ENCODE assay signal across 14 cellular contexts in the genomic region with DNA sequence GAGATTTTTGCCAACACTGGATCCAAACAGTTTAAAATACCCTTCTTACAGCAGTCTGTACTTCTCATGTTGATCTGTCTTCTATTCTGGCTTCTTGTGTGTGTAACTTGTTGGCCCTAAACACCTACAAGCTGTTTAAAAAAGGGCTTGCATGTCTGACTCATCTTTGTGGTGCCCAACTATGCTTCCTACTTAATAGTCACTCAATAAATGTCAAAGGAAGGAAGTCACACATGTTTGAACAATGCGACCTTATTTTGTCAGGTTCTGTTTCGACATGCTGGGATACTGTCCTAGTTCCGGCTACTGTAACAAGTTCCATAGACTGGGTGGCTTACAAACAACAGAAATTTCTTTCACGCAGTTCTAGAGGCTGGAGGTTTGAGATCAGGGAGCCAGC. TPM values are rescaled to one million over a fixed set of nuclear protein-coding genes. Genes with fewer than 3 reads are reported as not detected.
DNase-seq lines count a peak whose midpoint lies in the region; ATAC-seq, FAIRE-seq and TF ChIP-seq lines count a peak whose summit lies in the region.
"Had no signal": no experiment of that assay in that cellular context is flagged by ENCODE, and none has a peak within 500 bp of the region (broad histone marks: within the 10 kb centered on the region; RNA-seq: fewer than 3 reads in every experiment).

No MANE protein-coding gene starts in this region.

- H3K4me1 ChIP-seq in Loucy (ENCODE audit: insufficient read depth, low read length, poor library complexity, severe bottlenecking): no peaks in the 10 kb centered on the region
- H3K4me1 ChIP-seq in HepG2 (ENCODE audit: insufficient read depth, low read length): peaks cover 46% of the 10 kb centered on the region

- no peaks in the 10 kb centered on the region for H3K79me2 ChIP-seq in Loucy (ENCODE audit: insufficient read depth, low read length)
- H3K79me2 ChIP-seq in HepG2 (ENCODE audit: insufficient read depth, low read length): no peaks in the 10 kb centered on the region

- H3K4me2 ChIP-seq in Loucy (ENCODE audit: low read depth, low read length, poor library complexity, severe bottlenecking) (no peak overlapping the region), HepG2 (ENCODE audit: low read depth, low read length) (peak overlapping the region; percentile 98)

- no TSS peak for BruUV-seq in HepG2 (replicated peaks; lab: Mats Ljungman, UMichigan)

- H3K27ac ChIP-seq in HepG2 (ENCODE audit: extremely low read length, insufficient read depth, low read length): no peak overlapping the region

- H3K9me3 ChIP-seq in Loucy (ENCODE audit: insufficient read depth, low read depth, low read length): no peaks in the 10 kb centered on the region
- no peaks in the 10 kb centered on the region for H3K9me3 ChIP-seq in HepG2 (ENCODE audit: low read length)
- H3K9me3 ChIP-seq: spleen had no signal

- no peak for TF ChIP-seq RAD21 in HepG2 (CRISPR knock-in tag; IDR thresholded peaks at IDR 0.05)

- H2AFZ ChIP-seq in Loucy (ENCODE audit: low read length) (peak overlapping the region; percentile 7; the same call in 1 of the 2 replicates), HepG2 (ENCODE audit: low read length) (no peak overlapping the region)

- ATAC-seq in HepG2 (peak; percentile 30), HG03565 (IDR thresholded peaks at IDR 0.05; ENCODE audit: unreplicated experiment) (no peak)
- ATAC-seq: left cardiac atrium had no signal

- 0 out of 4 replicates have a peak, but pooled peaks of 1 of the 2 experiments have one; percentile 31 for TF ChIP-seq EP300 in HepG2 (IDR thresholded peaks at IDR 0.05; ENCODE audit: low read depth in 2 of 2, low read length in 2 of 2)
- TF ChIP-seq EP300 in HepG2 (CRISPR knock-in tag; IDR thresholded peaks at IDR 0.05; ENCODE audit: borderline replicate concordance): no peak

- 6% methylated on average over 4 of the region's 4 CpGs for WGBS in HepG2 (ENCODE audit: low lambda C conversion rate)

- TF ChIP-seq CTCF in Loucy (conservative IDR thresholded peaks at IDR 0.05; ENCODE audit: low read length): no peak
- no peak for TF ChIP-seq CTCF in HepG2 (CRISPR knock-in tag; IDR thresholded peaks at IDR 0.05)

- in situ Hi-C loops in HepG2 (cut with HindIII; ENCODE audit: extremely low pct_ligation_motif_present, low pct_unique_long_range_greater_than_20kb): loop anchor here (5.0 to 25.0 kb wide), 3 partner anchors 219 to 339 kb away; a partner anchor contains a TSS

- no peaks in the 10 kb centered on the region for H3K9me2 ChIP-seq in Loucy (replicated peaks; ENCODE audit: low read depth, low read length)

- CTCF ChIA-PET in HepG2 (lab: Yijun Ruan, JAX; ENCODE audit: low intra/inter-chr PET ratio, low total read pairs): interaction anchor here (2.1 kb wide), 2 partner anchors 219 to 248 kb away, joined by 19 to 20 read pairs; no protein-coding TSS in a partner anchor

- H3K36me3 ChIP-seq in Loucy (ENCODE audit: insufficient read depth, low read length) (no peaks in the 10 kb centered on the region), HepG2 (replicated peaks in 1 of 2; ENCODE audit: control insufficient read depth in 1 of 2, insufficient read depth in 2 of 2, low read length in 2 of 2) (no peaks in the 10 kb centered on the region)
- H3K36me3 ChIP-seq: spleen had no signal

- POLR2A ChIA-PET in HepG2 (lab: Yijun Ruan, JAX): interaction anchor here (1.0 to 2.6 kb wide), 8 partner anchors 8 to 73 kb away, joined by 3 to 14 read pairs (median 10); a partner anchor contains a TSS

- H3K4me3 ChIP-seq in Loucy (ENCODE audit: low read length, poor library complexity, severe bottlenecking) (no peak overlapping the region), HepG2 (replicated peaks in 1 of 3; ENCODE audit: insufficient read depth in 1 of 3, low read depth in 2 of 3, low read length in 3 of 3) (peak overlapping the region in 1 of 3 experiments; percentile 62; a peak in 1 of 6 replicates)
- H3K4me3 ChIP-seq: spleen had no signal

- H4K20me1 ChIP-seq in Loucy (ENCODE audit: insufficient read depth, low read length, poor library complexity, severe bottlenecking) (no peaks in the 10 kb centered on the region), HepG2 (ENCODE audit: insufficient read depth, low read length) (no peaks in the 10 kb centered on the region)

- no peak for TF ChIP-seq POLR2A in HepG2 (IDR thresholded peaks at IDR 0.05; ENCODE audit: insufficient read depth in 1 of 2, low read depth in 2 of 2, low read length in 2 of 2)

- FAIRE-seq in HepG2 (lab: Jason Lieb, UNC): no peak
- FAIRE-seq: frontal cortex had no signal

- intact Hi-C loops in HepG2 (cut with micrococcal nuclease; ENCODE audit: unreplicated experiment): loop anchor here (1.0 to 2.0 kb wide), 2 partner anchors 59 to 219 kb away; no protein-coding TSS in a partner anchor

- H3F3A ChIP-seq in Loucy (ENCODE audit: low read depth): no peaks in the 10 kb centered on the region

- H3K27me3 ChIP-seq in Loucy (ENCODE audit: insufficient read depth, low read length, poor library complexity, severe bottlenecking) (no peaks in the 10 kb centered on the region), HepG2 (ENCODE audit: control insufficient read depth in 1 of 2, insufficient read depth in 2 of 2, low read length in 2 of 2) (no peaks in the 10 kb centered on the region)
- H3K27me3 ChIP-seq: spleen had no signal

- DNase-seq in Daoy (ENCODE audit: low read depth) (peak; percentile 53), astrocyte of the hippocampus (ENCODE audit: low read depth, low spot score) (peak; percentile 47), HepG2 (ENCODE audit: low spot score) (peak; percentile 69), DMS153 treated with DMSO at 0.1 percent for 48 hours (lab: John Stamatoyannopoulos, UW; ENCODE audit: unreplicated experiment) (no peak), NCI-H226 (no peak), NCI-H1105 treated with DMSO at 0.1 percent for 48 hours (lab: John Stamatoyannopoulos, UW) (no peak)
- DNase-seq: DMS 273 treated with DMSO at 0.1 percent for 48 hours, left cardiac atrium, NCI-H1694, spleen, SW 1271 had no signal

- H3K9ac ChIP-seq in Loucy (ENCODE audit: low read depth, low read length, poor library complexity, severe bottlenecking) (no peak overlapping the region), HepG2 (ENCODE audit: insufficient read depth, low read depth, low read length) (no peak overlapping the region)

RNA-seq across cellular contexts. Expression of a gene that starts 9.4 kb away (rescaled TPM):
- 6.1 and 9.8 TPM in 2 replicates for total RNA-seq in Daoy (2014; rRNA removed; shearing (Covaris generic))
- 12.6 and 12.8 TPM in 2 replicates for total RNA-seq in HepG2 (2016; rRNA removed; fragmentation: Illumina TruSeq; extraction: Trizol)
- total RNA-seq in HepG2 (2016; cell fraction: cytosol; rRNA removed; fragmentation: Illumina TruSeq; extraction: Trizol; ENCODE audit: low read depth): 6.3 and 7.7 TPM in 2 replicates
- 11.4 and 13.0 TPM in 2 replicates for total RNA-seq in HepG2 (2016; cell fraction: insoluble cytoplasmic fraction; rRNA removed; fragmentation: Illumina TruSeq; extraction: Trizol)
- 18.1 and 19.4 TPM in 2 replicates for total RNA-seq in HepG2 (2016; cell fraction: membrane; rRNA removed; fragmentation: Illumina TruSeq; extraction: Trizol)
- total RNA-seq in HepG2 (2016; cell fraction: nucleus; rRNA removed; fragmentation: Illumina TruSeq; extraction: Trizol): 6.4 and 8.1 TPM in 2 replicates
- polyA plus RNA-seq in HepG2 (2011; rRNA removed): 10.4 and 11.5 TPM in 2 replicates
- 10.0 and 11.4 TPM in 2 replicates for polyA plus RNA-seq in HepG2 (2011; cell fraction: cytosol; rRNA removed)
- 11.8 and 12.9 TPM in 2 replicates for polyA plus RNA-seq in HepG2 (2011; cell fraction: nucleus; rRNA removed)
- polyA plus RNA-seq in HepG2 (2012): 10.9 and 14.3 TPM in 2 replicates
- 7.6 and 7.7 TPM in 2 replicates for polyA plus RNA-seq in HepG2 (2016; cell fraction: cytosol; fragmentation: Illumina TruSeq; extraction: Trizol; ENCODE audit: low read depth)
- polyA plus RNA-seq in HepG2 (2016; cell fraction: insoluble cytoplasmic fraction; fragmentation: Illumina TruSeq; extraction: Trizol; ENCODE audit: low read depth): 14.0 and 15.2 TPM in 2 replicates
- 16.0 and 16.9 TPM in 2 replicates for polyA plus RNA-seq in HepG2 (2016; cell fraction: membrane; fragmentation: Illumina TruSeq; extraction: Trizol; ENCODE audit: low read depth)
- 15.4 and 17.0 TPM in 2 replicates for polyA plus RNA-seq in HepG2 (2016; cell fraction: nucleus; fragmentation: Illumina TruSeq; extraction: Trizol; ENCODE audit: insufficient read depth, low read depth)
- 5.5 and 9.4 TPM in 2 replicates for polyA minus RNA-seq in HepG2 (2011; rRNA and poly(A)+ RNA removed; ENCODE audit: low replicate concordance)
- polyA minus RNA-seq in HepG2 (2011; cell fraction: cytosol; rRNA and poly(A)+ RNA removed): 5.5 and 8.2 TPM in 2 replicates
- polyA minus RNA-seq in HepG2 (2011; cell fraction: nucleus; rRNA and poly(A)+ RNA removed): 5.2 and 6.5 TPM in 2 replicates

RNA-seq across cellular contexts. Expression of a gene that starts 19.3 kb away (rescaled TPM):
- total RNA-seq in Daoy (2014; rRNA removed; shearing (Covaris generic)): 171 and 179 TPM in 2 replicates
- total RNA-seq in HepG2 (2016; rRNA removed; fragmentation: Illumina TruSeq; extraction: Trizol): 407 and 643 TPM in 2 replicates
- 38.1 and 38.2 TPM in 2 replicates for total RNA-seq in HepG2 (2016; cell fraction: cytosol; rRNA removed; fragmentation: Illumina TruSeq; extraction: Trizol; ENCODE audit: low read depth)
- total RNA-seq in HepG2 (2016; cell fraction: insoluble cytoplasmic fraction; rRNA removed; fragmentation: Illumina TruSeq; extraction: Trizol): 410 and 682 TPM in 2 replicates
- 107 and 113 TPM in 2 replicates for total RNA-seq in HepG2 (2016; cell fraction: membrane; rRNA removed; fragmentation: Illumina TruSeq; extraction: Trizol)
- total RNA-seq in HepG2 (2016; cell fraction: nucleus; rRNA removed; fragmentation: Illumina TruSeq; extraction: Trizol): 156 and 165 TPM in 2 replicates
- 422 and 565 TPM in 2 replicates for polyA plus RNA-seq in HepG2 (2011; rRNA removed)
- 232 and 280 TPM in 2 replicates for polyA plus RNA-seq in HepG2 (2011; cell fraction: cytosol; rRNA removed)
- 67.2 and 84.0 TPM in 2 replicates for polyA plus RNA-seq in HepG2 (2011; cell fraction: nucleus; rRNA removed)
- polyA plus RNA-seq in HepG2 (2012): 200 and 294 TPM in 2 replicates
- 38.1 and 38.3 TPM in 2 replicates for polyA plus RNA-seq in HepG2 (2016; cell fraction: cytosol; fragmentation: Illumina TruSeq; extraction: Trizol; ENCODE audit: low read depth)
- polyA plus RNA-seq in HepG2 (2016; cell fraction: insoluble cytoplasmic fraction; fragmentation: Illumina TruSeq; extraction: Trizol; ENCODE audit: low read depth): 634 and 704 TPM in 2 replicates
- 89.6 and 90.4 TPM in 2 replicates for polyA plus RNA-seq in HepG2 (2016; cell fraction: membrane; fragmentation: Illumina TruSeq; extraction: Trizol; ENCODE audit: low read depth)
- polyA plus RNA-seq in HepG2 (2016; cell fraction: nucleus; fragmentation: Illumina TruSeq; extraction: Trizol; ENCODE audit: insufficient read depth, low read depth): 227 and 242 TPM in 2 replicates
- 468 and 479 TPM in 2 replicates for polyA minus RNA-seq in HepG2 (2011; rRNA and poly(A)+ RNA removed; ENCODE audit: low replicate concordance)
- 135 and 138 TPM in 2 replicates for polyA minus RNA-seq in HepG2 (2011; cell fraction: cytosol; rRNA and poly(A)+ RNA removed)
- 69.5 and 85.7 TPM in 2 replicates for polyA minus RNA-seq in HepG2 (2011; cell fraction: nucleus; rRNA and poly(A)+ RNA removed)

RNA-seq across cellular contexts. Expression of a gene that starts 32.4 kb away (rescaled TPM):
- 14.1 and 27.9 TPM in 2 replicates for total RNA-seq in Daoy (2014; rRNA removed; shearing (Covaris generic))
- 47.4 and 64.9 TPM in 2 replicates for total RNA-seq in HepG2 (2016; rRNA removed; fragmentation: Illumina TruSeq; extraction: Trizol)
- 71.2 and 73.7 TPM in 2 replicates for total RNA-seq in HepG2 (2016; cell fraction: cytosol; rRNA removed; fragmentation: Illumina TruSeq; extraction: Trizol; ENCODE audit: low read depth)
- 55.2 and 66.3 TPM in 2 replicates for total RNA-seq in HepG2 (2016; cell fraction: insoluble cytoplasmic fraction; rRNA removed; fragmentation: Illumina TruSeq; extraction: Trizol)
- 75.6 and 82.1 TPM in 2 replicates for total RNA-seq in HepG2 (2016; cell fraction: membrane; rRNA removed; fragmentation: Illumina TruSeq; extraction: Trizol)
- 39.7 and 50.2 TPM in 2 replicates for total RNA-seq in HepG2 (2016; cell fraction: nucleus; rRNA removed; fragmentation: Illumina TruSeq; extraction: Trizol)
- polyA plus RNA-seq in HepG2 (2011; rRNA removed): 44.6 and 47.7 TPM in 2 replicates
- 31.1 and 39.7 TPM in 2 replicates for polyA plus RNA-seq in HepG2 (2011; cell fraction: cytosol; rRNA removed)
- polyA plus RNA-seq in HepG2 (2011; cell fraction: nucleus; rRNA removed): 45.5 and 47.7 TPM in 2 replicates
- 32.0 and 35.6 TPM in 2 replicates for polyA plus RNA-seq in HepG2 (2012)
- 63.0 and 72.7 TPM in 2 replicates for polyA plus RNA-seq in HepG2 (2016; cell fraction: cytosol; fragmentation: Illumina TruSeq; extraction: Trizol; ENCODE audit: low read depth)
- 42.6 and 43.4 TPM in 2 replicates for polyA plus RNA-seq in HepG2 (2016; cell fraction: insoluble cytoplasmic fraction; fragmentation: Illumina TruSeq; extraction: Trizol; ENCODE audit: low read depth)
- 56.9 and 60.5 TPM in 2 replicates for polyA plus RNA-seq in HepG2 (2016; cell fraction: membrane; fragmentation: Illumina TruSeq; extraction: Trizol; ENCODE audit: low read depth)
- polyA plus RNA-seq in HepG2 (2016; cell fraction: nucleus; fragmentation: Illumina TruSeq; extraction: Trizol; ENCODE audit: insufficient read depth, low read depth): 62.6 and 72.4 TPM in 2 replicates
- 25.6 and 27.5 TPM in 2 replicates for polyA minus RNA-seq in HepG2 (2011; rRNA and poly(A)+ RNA removed; ENCODE audit: low replicate concordance)
- polyA minus RNA-seq in HepG2 (2011; cell fraction: cytosol; rRNA and poly(A)+ RNA removed): 19.2 and 19.8 TPM in 2 replicates
- polyA minus RNA-seq in HepG2 (2011; cell fraction: nucleus; rRNA and poly(A)+ RNA removed): 21.6 and 26.9 TPM in 2 replicates

Comparison
In these comparisons a context has a peak if more than half of its experiments do, and no peak if none do; other contexts are left out.
1. DNase-seq: peak in Daoy (single experiment), astrocyte of the hippocampus (single experiment) and HepG2 (single experiment); none in DMS153 treated with DMSO at 0.1 percent for 48 hours (single experiment), NCI-H226 (single experiment) and NCI-H1105 treated with DMSO at 0.1 percent for 48 hours (single experiment).